9 cellular contexts compared by ENCODE assay signal in genomic region chr10:61937631-61938284, GRCh38. TPM values are rescaled to one million over a fixed set of nuclear protein-coding genes. Genes with fewer than 3 reads are reported as not detected.
A peak's percentile ranks its signal among the peaks of the same experiment; 100 is the strongest.
DNase-seq lines count a peak whose midpoint lies in the region; ATAC-seq and TF ChIP-seq lines count a peak whose summit lies in the region.
"Had no signal": no experiment of that assay in that cellular context is flagged by ENCODE, and none has a peak within 500 bp of the region (broad histone marks: within the 10 kb centered on the region; RNA-seq: fewer than 3 reads in every experiment).

No MANE protein-coding gene starts in this region.

- H2AFZ ChIP-seq in IMR-90 (replicated peaks; ENCODE audit: low read length, poor library complexity) = no peak overlapping the region

- H2BK15ac ChIP-seq in IMR-90 (ENCODE audit: low read depth, low read length) = no peak overlapping the region

- no peak overlapping the region for H2AK9ac ChIP-seq in IMR-90 (replicated peaks; ENCODE audit: low read depth, low read length, poor library complexity)

- H3K27me3 Mint-ChIP-seq in natural killer cell treated with Interleukin-12 subunit alpha and Interleukin-12 subunit beta and Interleukin-15 and Interleukin-18, amount 100 ng/mL, for 72 hours = no peaks in the 10 kb centered on the region

- H4K20me1 ChIP-seq in BLaER1 treated with 17β-estradiol and CSF1 and Interleukin-3, amounts not matched to agents 10 nM and 100 nM = no peaks in the 10 kb centered on the region
- peaks cover 15% of the 10 kb centered on the region; the same call in 1 of the 2 replicates for H4K20me1 ChIP-seq in IMR-90 (ENCODE audit: insufficient read depth, low read length)

- peak overlapping the region; percentile 94 to 99 for H3K27ac Mint-ChIP-seq in natural killer cell treated with Interleukin-12 subunit alpha and Interleukin-12 subunit beta and Interleukin-15 and Interleukin-18, amount 100 ng/mL, for 72 hours

- peaks cover 0 to 12% (median 10%) of the 10 kb centered on the region in 11 experiments; a peak in 19 of 22 replicates for H3K9me3 ChIP-seq in BLaER1 treated with 17β-estradiol and CSF1 and Interleukin-3, amounts not matched to agents 10 nM and 100 nM (replicated peaks in 1 of 11)
- H3K9me3 ChIP-seq in IMR-90 (ENCODE audit: control insufficient read depth, insufficient read depth, low read length) (no peaks in the 10 kb centered on the region), thyroid gland (no peaks in the 10 kb centered on the region), BE2C (no peaks in the 10 kb centered on the region)

- H3K9ac ChIP-seq in BLaER1 treated with 17β-estradiol and CSF1 and Interleukin-3, amounts not matched to agents 10 nM and 100 nM = peak overlapping the region; percentile 18 to 89 (median 47); a peak in 14 of 22 replicates
- H3K9ac ChIP-seq in IMR-90 (ENCODE audit: low read depth, low read length) = peak overlapping the region; percentile 4; the same call in 1 of the 2 replicates

- H3K18ac ChIP-seq in IMR-90 (ENCODE audit: low read depth, low read length) = peak overlapping the region; percentile 98

- peak overlapping the region; percentile 18 to 61; a peak in 2 of 4 replicates for H4K8ac ChIP-seq in IMR-90 (ENCODE audit: low read depth in 2 of 2, low read length in 2 of 2)

- H3K4me1 Mint-ChIP-seq in natural killer cell treated with Interleukin-12 subunit alpha and Interleukin-12 subunit beta and Interleukin-15 and Interleukin-18, amount 100 ng/mL, for 72 hours (ENCODE audit: low read depth in 2 of 2) = peaks cover 55 to 72% of the 10 kb centered on the region in 2 donors

- DNase-seq in IMR-90 = peak; percentile 68
- peak; percentile 51 to 78 for DNase-seq in cardiac fibroblast (ENCODE audit: low read depth in 2 of 2)
- no peak for DNase-seq in natural killer cell treated with Interleukin-12 subunit alpha and Interleukin-12 subunit beta and Interleukin-15 and Interleukin-18, amount 100 ng/mL, for 72 hours (ENCODE audit: low spot score)
- no peak for DNase-seq in thyroid gland
- no peak for DNase-seq in COLO668 (lab: John Stamatoyannopoulos, UW; ENCODE audit: unreplicated experiment)
- DNase-seq in BE2C = no peak
- DNase-seq: NCI-H510A had no signal

- in situ Hi-C loops in IMR-90 (cut with MboI; ENCODE audit: low sequenced_read_pairs) = no loop called here

- H2AK5ac ChIP-seq in IMR-90 (ENCODE audit: low read depth, low read length) = no peak overlapping the region

- intact Hi-C loops in IMR-90 (cut with micrococcal nuclease) (loop anchor here (2.0 kb wide), 2 partner anchors 35 to 111 kb away; no protein-coding TSS in a partner anchor), thyroid gland (cut with DNase I) (no loop called here)

- ATAC-seq in IMR-90 (ENCODE audit: low read depth) (peak; percentile 45), HG03460 (IDR thresholded peaks at IDR 0.05; ENCODE audit: unreplicated experiment) (no peak)
- ATAC-seq in natural killer cell treated with Interleukin-12 subunit alpha and Interleukin-12 subunit beta and Interleukin-15 and Interleukin-18, amount 100 ng/mL, for 72 hours = peak; percentile 61 to 68

- peaks cover 7% of the 10 kb centered on the region for H3K9me1 ChIP-seq in IMR-90 (ENCODE audit: insufficient read depth, low read length)

- no peak overlapping the region; the same call in 1 of the 2 replicates for H3K14ac ChIP-seq in IMR-90 (replicated peaks; ENCODE audit: low read depth, low read length)

- H3K4me3 ChIP-seq in BLaER1 treated with 17β-estradiol and CSF1 and Interleukin-3, amounts not matched to agents 10 nM and 100 nM = peak overlapping the region in 1 of 10 experiments; percentile 13; a peak in 1 of 20 replicates
- no peak overlapping the region for H3K4me3 ChIP-seq in IMR-90 (ENCODE audit: insufficient read depth, low read depth, low read length)
- H3K4me3 ChIP-seq in cardiac fibroblast (replicated peaks in 1 of 2; ENCODE audit: low read depth in 2 of 2, low read length in 2 of 2) = no peak overlapping the region
- H3K4me3 ChIP-seq in thyroid gland (replicated peaks in 1 of 3) = no peak overlapping the region
- H3K4me3 ChIP-seq in BE2C (ENCODE audit: low read depth, low read length) = no peak overlapping the region

- H3K36me3 ChIP-seq in BLaER1 treated with 17β-estradiol and CSF1 and Interleukin-3, amounts not matched to agents 10 nM and 100 nM = peaks cover 30 to 76% (median 47%) of the 10 kb centered on the region in 11 experiments
- H3K36me3 ChIP-seq in IMR-90 (ENCODE audit: control insufficient read depth, insufficient read depth, low read length) (peaks cover 11% of the 10 kb centered on the region), thyroid gland (no peaks in the 10 kb centered on the region), BE2C (peaks cover 4% of the 10 kb centered on the region; the same call in 1 of the 2 replicates)

- H3K9me3 Mint-ChIP-seq in natural killer cell treated with Interleukin-12 subunit alpha and Interleukin-12 subunit beta and Interleukin-15 and Interleukin-18, amount 100 ng/mL, for 72 hours = no peaks in the 10 kb centered on the region

- H2BK20ac ChIP-seq in IMR-90 (ENCODE audit: low read depth, low read length) = peak overlapping the region; percentile 36; the same call in 1 of the 2 replicates

- CTCF ChIA-PET in IMR-90 (lab: Yijun Ruan, JAX) = interaction anchor here (0.7 kb wide), 1 partner anchor 9 kb away, joined by 3 read pairs; no protein-coding TSS in a partner anchor

- peak overlapping the region; percentile 72 to 98 (median 91) for H3K27ac ChIP-seq in BLaER1 treated with 17β-estradiol and CSF1 and Interleukin-3, amounts not matched to agents 10 nM and 100 nM
- H3K27ac ChIP-seq in IMR-90 (ENCODE audit: insufficient read depth, low read length) (peak overlapping the region; percentile 97; the same call in 1 of the 2 replicates), thyroid gland (no peak overlapping the region)

- H3K23ac ChIP-seq in IMR-90 (ENCODE audit: low read depth, low read length) = peak overlapping the region; percentile 4; the same call in 1 of the 2 replicates

- TF ChIP-seq RAD21 in IMR-90 (IDR thresholded peaks at IDR 0.05; ENCODE audit: low read length) = no peak

- TF ChIP-seq CTCF in IMR-90 (conservative IDR thresholded peaks at IDR 0.05; ENCODE audit: low read depth, low read length) (no peak), cardiac fibroblast (IDR thresholded peaks at IDR 0.05; ENCODE audit: low read depth, low read length) (no peak), thyroid gland (IDR thresholded peaks at IDR 0.05) (no peak), BE2C (IDR thresholded peaks at IDR 0.05; ENCODE audit: low read depth, low read length) (no peak)

- H4K91ac ChIP-seq in IMR-90 (ENCODE audit: insufficient read depth, low read depth, low read length) = no peak overlapping the region

- H3K79me1 ChIP-seq in IMR-90 (ENCODE audit: low read depth in 1 of 2, low read length in 2 of 2) = peaks cover 29 to 69% of the 10 kb centered on the region in 2 experiments

- H3K36me3 Mint-ChIP-seq in natural killer cell treated with Interleukin-12 subunit alpha and Interleukin-12 subunit beta and Interleukin-15 and Interleukin-18, amount 100 ng/mL, for 72 hours = peaks cover 19% of the 10 kb centered on the region

- POLR2A ChIA-PET in IMR-90 (lab: Charles Lee; ENCODE audit: unreplicated experiment) = interaction anchor here (1.0 kb wide), 1 partner anchor 35 kb away, joined by 3 read pairs; no protein-coding TSS in a partner anchor

- dilution Hi-C loops in IMR-90 (cut with HindIII; ENCODE audit: low sequenced_read_pairs, unreplicated experiment) = no loop called here

- no peaks in the 10 kb centered on the region for H3K27me3 ChIP-seq in BLaER1 treated with 17β-estradiol and CSF1 and Interleukin-3, amounts not matched to agents 10 nM and 100 nM
- H3K27me3 ChIP-seq in IMR-90 (ENCODE audit: control insufficient read depth, insufficient read depth, low read length) (no peaks in the 10 kb centered on the region), thyroid gland (no peaks in the 10 kb centered on the region), BE2C (no peaks in the 10 kb centered on the region)

- H3K4me2 ChIP-seq in BLaER1 treated with 17β-estradiol and CSF1 and Interleukin-3, amounts not matched to agents 10 nM and 100 nM = peak overlapping the region; percentile 67 to 84 (median 74)
- H3K4me2 ChIP-seq in IMR-90 (ENCODE audit: low read depth, low read length) = peak overlapping the region; percentile 82

- H3K4me1 ChIP-seq in BLaER1 treated with 17β-estradiol and CSF1 and Interleukin-3, amounts not matched to agents 10 nM and 100 nM = peaks cover 85 to 98% (median 93%) of the 10 kb centered on the region in 10 experiments
- H3K4me1 ChIP-seq in IMR-90 (ENCODE audit: control insufficient read depth, insufficient read depth, low read length) (peaks cover 18% of the 10 kb centered on the region), thyroid gland (peaks cover 0 to 9% of the 10 kb centered on the region in 2 donors), BE2C (no peaks in the 10 kb centered on the region)

- H4K5ac ChIP-seq in IMR-90 (ENCODE audit: low read depth, low read length) = no peak overlapping the region

- peak overlapping the region; percentile 44 for H2BK120ac ChIP-seq in IMR-90 (ENCODE audit: low read depth, low read length)

- H3K4me3 Mint-ChIP-seq in natural killer cell treated with Interleukin-12 subunit alpha and Interleukin-12 subunit beta and Interleukin-15 and Interleukin-18, amount 100 ng/mL, for 72 hours = peak overlapping the region; percentile 74

- TF ChIP-seq POLR2A in IMR-90 (IDR thresholded peaks at IDR 0.05; ENCODE audit: low read depth, low read length) = no peak
- no peak for TF ChIP-seq POLR2A in thyroid gland (IDR thresholded peaks at IDR 0.05)

- peak overlapping the region; percentile 24; the same call in 1 of the 2 replicates for H3K56ac ChIP-seq in IMR-90 (ENCODE audit: extremely low read depth, insufficient read depth, low read length)

- peak overlapping the region; percentile 81 for H2BK5ac ChIP-seq in IMR-90 (ENCODE audit: low read depth, low read length, poor library complexity, severe bottlenecking)

- no CpG with 5 or more reads among the region's 1 CpG for WGBS in IMR-90 (ENCODE audit: extremely low coverage in 2 of 2, insufficient read length in 1 of 2), 2 experiments
- WGBS in thyroid gland, 2 donors = 79 to 83% methylated on average over 1 of the region's 1 CpG

- no TSS peak for BruUV-seq in IMR-90 (replicated peaks; lab: Mats Ljungman, UMichigan)

- peak overlapping the region; percentile 6; the same call in 1 of the 2 replicates for H3K4ac ChIP-seq in IMR-90 (ENCODE audit: low read depth, low read length)

TF ChIP-seq in IMR-90, 13 proteins besides CTCF, POLR2A, EP300 and RAD21 (continues in another document):
- TF ChIP-seq CEBPB (IDR thresholded peaks at IDR 0.05; ENCODE audit: low read depth, low read length) (peak; percentile 65; the same call in 1 of the 2 replicates), BHLHE40 (IDR thresholded peaks at IDR 0.05; ENCODE audit: low read depth, low read length) (no peak)

RNA-seq across cellular contexts. Expression of gene ARID5B, which starts 36.3 kb away (rescaled TPM):
- total RNA-seq in IMR-90 (2012; rRNA removed) (125 and 140 TPM in 2 replicates), thyroid gland (10 to 100 TPM in 3 of 4 donors, 1 to 10 TPM in 1; 7.6 to 36.3 (median 21.2) TPM)
- polyA plus RNA-seq in IMR-90 (2012; rRNA removed) = 41.0 and 43.7 TPM in 2 replicates
- polyA plus RNA-seq in IMR-90 (2012; cell fraction: cytosol; rRNA removed) = 13.5 and 19.6 TPM in 2 replicates
- 21.1 and 46.7 TPM in 2 replicates for polyA plus RNA-seq in IMR-90 (2012; cell fraction: nucleus; rRNA removed; ENCODE audit: low replicate concordance)
- 10 to 100 TPM; 46.1 to 51.7 TPM for total RNA-seq in natural killer cell treated with Interleukin-12 subunit alpha and Interleukin-12 subunit beta and Interleukin-15 and Interleukin-18, amount 100 ng/mL, for 72 hours
- polyA plus RNA-seq in BE2C (2012; ENCODE audit: insufficient read depth, insufficient read length, low read depth) = 7.2 TPM

Comparison
In these comparisons a context has a peak if more than half of its experiments do, and no peak if none do; other contexts are left out.
1. H3K27ac ChIP-seq: peak in BLaER1 treated with 17β-estradiol and CSF1 and Interleukin-3, amounts not matched to agents 10 nM and 100 nM (11 of 11) and IMR-90 (single experiment); none in thyroid gland (0 of 3).
2. DNase-seq: peak in IMR-90 (single experiment) and cardiac fibroblast (2 of 2); none in natural killer cell treated with Interleukin-12 subunit alpha and Interleukin-12 subunit beta and Interleukin-15 and Interleukin-18, amount 100 ng/mL, for 72 hours (single experiment), thyroid gland (0 of 2), COLO668 (single experiment) and BE2C (single experiment).